ENCODE assay signal across 6 cellular contexts in genomic region chr1:45489379-45489778, GRCh38. TPM values are rescaled to one million over a fixed set of nuclear protein-coding genes. Genes with fewer than 3 reads are reported as not detected.
DNase-seq lines count a peak whose midpoint lies in the region; TF ChIP-seq lines count a peak whose summit lies in the region.
"Not testable (repeated sequence)": the region's sequence is repeated elsewhere in the genome, so short reads cannot be mapped to it uniquely, and the experiment has no call there.

No MANE protein-coding gene starts in this region.

- not testable (repeated sequence) for H2BK120ac ChIP-seq in H9 (ENCODE audit: low read depth, low read length, poor library complexity, severe bottlenecking)

- not testable (repeated sequence) for H3K36me3 Mint-ChIP-seq in H9 (ENCODE audit: insufficient read depth in 1 of 3, low read depth in 3 of 3); activated naive CD8-positive, alpha-beta T cell; stimulated activated naive CD8-positive, alpha-beta T cell treated with anti-CD3 and anti-CD28 coated beads, Interleukin-15, Interleukin-2, amounts not matched to agents 100 ng/mL and 50 ng/mL, for 24 hours (ENCODE audit: low read depth)

- not testable (repeated sequence) for H3K18ac ChIP-seq in H9 (ENCODE audit: insufficient read length, low read depth, low read length)

- not testable (repeated sequence) for H3K79me2 ChIP-seq in H9 (ENCODE audit: insufficient read depth, low read length)

- H2AK5ac ChIP-seq in H9 (ENCODE audit: insufficient read length, low read length), result not testable (repeated sequence)

- not testable (repeated sequence) for H3K27ac Mint-ChIP-seq in H9
- H3K27ac Mint-ChIP-seq in activated naive CD8-positive, alpha-beta T cell, result peak overlapping the region; percentile 7
- peak overlapping the region; percentile 52 for H3K27ac Mint-ChIP-seq in stimulated activated naive CD8-positive, alpha-beta T cell treated with anti-CD3 and anti-CD28 coated beads, Interleukin-15, Interleukin-2, amounts not matched to agents 100 ng/mL and 50 ng/mL, for 24 hours

- not testable (repeated sequence) for H3K9me3 ChIP-seq in H9 (ENCODE audit: control insufficient read depth, low read depth, low read length); iPS DF 6.9 (ENCODE audit: control insufficient read depth, insufficient read depth, low read length); skeletal muscle tissue (ENCODE audit: control insufficient read depth in 3 of 3, low read length in 3 of 3)

- not testable (repeated sequence) for H3K56ac ChIP-seq in H9 (ENCODE audit: insufficient read length, low read depth, low read length)

- not testable (repeated sequence) for H3K36me3 ChIP-seq in iPS DF 6.9 (ENCODE audit: control insufficient read depth, insufficient read depth, low read length); skeletal muscle tissue (ENCODE audit: control insufficient read depth in 3 of 3, insufficient read depth in 3 of 3, low read length in 3 of 3)

- H3T11ph ChIP-seq in H9 (ENCODE audit: low read length), result not testable (repeated sequence)

- H3K27me3 ChIP-seq in H9 (ENCODE audit: insufficient read depth, low read length); iPS DF 6.9 (ENCODE audit: control insufficient read depth, insufficient read depth, low read length); skeletal muscle tissue (ENCODE audit: control insufficient read depth in 3 of 3, insufficient read depth in 3 of 3, low read length in 3 of 3): not testable (repeated sequence)

- peak overlapping the region; percentile 95 for H3K4me2 ChIP-seq in H9 (ENCODE audit: insufficient read depth, insufficient read length, low read length)

- H2BK5ac ChIP-seq in H9 (ENCODE audit: insufficient read length, low read length), result not testable (repeated sequence)

- H3K9me3 Mint-ChIP-seq in H9; activated naive CD8-positive, alpha-beta T cell (ENCODE audit: low read depth); stimulated activated naive CD8-positive, alpha-beta T cell treated with anti-CD3 and anti-CD28 coated beads, Interleukin-15, Interleukin-2, amounts not matched to agents 100 ng/mL and 50 ng/mL, for 24 hours: not testable (repeated sequence)

- H4K8ac ChIP-seq in H9 (replicated peaks; ENCODE audit: insufficient read length, low read depth, low read length), result not testable (repeated sequence)

- H4K91ac ChIP-seq in H9 (ENCODE audit: insufficient read length, low read depth, low read length), result not testable (repeated sequence)

- H3K27me3 Mint-ChIP-seq in H9 (ENCODE audit: low read depth); activated naive CD8-positive, alpha-beta T cell; stimulated activated naive CD8-positive, alpha-beta T cell treated with anti-CD3 and anti-CD28 coated beads, Interleukin-15, Interleukin-2, amounts not matched to agents 100 ng/mL and 50 ng/mL, for 24 hours: not testable (repeated sequence)

- H3K9ac ChIP-seq in H9 (ENCODE audit: extremely low read depth, insufficient read length, low read length), result not testable (repeated sequence)
- H3K9ac ChIP-seq in skeletal muscle tissue (ENCODE audit: low read depth in 1 of 3, low read length in 3 of 3), result peak overlapping the region in 2 of 3 donors; percentile 93

- not testable (repeated sequence) for H3K4ac ChIP-seq in H9 (ENCODE audit: low read depth, low read length)

- not testable (repeated sequence) for H4K20me1 ChIP-seq in H9 (ENCODE audit: control insufficient read depth, insufficient read depth, insufficient read length)

- not testable (repeated sequence) for H3K4me3 Mint-ChIP-seq in H9
- H3K4me3 Mint-ChIP-seq in activated naive CD8-positive, alpha-beta T cell, result peak overlapping the region; percentile 14
- H3K4me3 Mint-ChIP-seq in stimulated activated naive CD8-positive, alpha-beta T cell treated with anti-CD3 and anti-CD28 coated beads, Interleukin-15, Interleukin-2, amounts not matched to agents 100 ng/mL and 50 ng/mL, for 24 hours, result peak overlapping the region; percentile 17

- TF ChIP-seq CTCF in H9 (conservative IDR thresholded peaks at IDR 0.05), result not testable (repeated sequence)

- no CpG with 5 or more reads among the region's 14 CpGs for WGBS in H9 (ENCODE audit: extremely low coverage, insufficient read length, low lambda C conversion rate)
- no CpG with 5 or more reads among the region's 14 CpGs for WGBS in iPS DF 6.9 (ENCODE audit: insufficient coverage, insufficient read length)

- not testable (repeated sequence) for H3K4me1 Mint-ChIP-seq in H9; activated naive CD8-positive, alpha-beta T cell (ENCODE audit: low read depth); stimulated activated naive CD8-positive, alpha-beta T cell treated with anti-CD3 and anti-CD28 coated beads, Interleukin-15, Interleukin-2, amounts not matched to agents 100 ng/mL and 50 ng/mL, for 24 hours (ENCODE audit: low read depth)

- not testable (repeated sequence) for H2BK15ac ChIP-seq in H9 (ENCODE audit: low read depth, low read length)

- H3K4me3 ChIP-seq in iPS DF 6.9 (ENCODE audit: low read length) (peak overlapping the region; percentile 9; the same call in 1 of the 2 replicates), skeletal muscle tissue (ENCODE audit: low read length in 3 of 3) (peak overlapping the region in 1 of 3 donors; percentile 97)

- not testable (repeated sequence) for H2BK20ac ChIP-seq in H9 (ENCODE audit: low read depth, low read length, poor library complexity, severe bottlenecking)

- H3K23me2 ChIP-seq in H9 (ENCODE audit: insufficient read length, low read depth, low read length, poor library complexity, severe bottlenecking), result peaks cover 10% of the 10 kb centered on the region

- H3K14ac ChIP-seq in H9 (ENCODE audit: insufficient read depth, low read length), result not testable (repeated sequence)

- not testable (repeated sequence) for H3K4me1 ChIP-seq in H9 (ENCODE audit: insufficient read depth, low read length); iPS DF 6.9 (ENCODE audit: control insufficient read depth, insufficient read depth, low read length)
- peaks cover 9 to 33% (median 10%) of the 10 kb centered on the region in 3 donors for H3K4me1 ChIP-seq in skeletal muscle tissue (ENCODE audit: control insufficient read depth in 3 of 3, insufficient read depth in 3 of 3, low read length in 3 of 3)

- not testable (repeated sequence) for H3K79me1 ChIP-seq in H9 (ENCODE audit: insufficient read depth, low read depth, low read length, poor library complexity, severe bottlenecking)

- H4K5ac ChIP-seq in H9 (ENCODE audit: insufficient read length, low read depth, low read length), result not testable (repeated sequence)

- H2AFZ ChIP-seq in H9 (ENCODE audit: low read length), result not testable (repeated sequence)

- not testable (repeated sequence) for H3K23ac ChIP-seq in H9 (ENCODE audit: insufficient read length, low read depth, low read length)

- H3K27ac ChIP-seq in H9 (ENCODE audit: insufficient read length, low read depth, low read length); iPS DF 6.9 (ENCODE audit: low read length); skeletal muscle tissue (ENCODE audit: low read depth, low read length): not testable (repeated sequence)

- not testable (repeated sequence) for DNase-seq in H9; iPS DF 6.9 (ENCODE audit: low read depth, low spot score)
- DNase-seq in activated CD4-positive, alpha-beta T cell treated with anti-CD3 and anti-CD28 coated beads for 24 hours (ENCODE audit: low read depth in 2 of 2), result peak; percentile 18 to 29

- not testable (repeated sequence) for H2BK12ac ChIP-seq in H9 (ENCODE audit: insufficient read length, low read depth, low read length)

RNA-seq across cellular contexts. Expression of gene TESK2, which starts 1.6 kb away (rescaled TPM):
- total RNA-seq in H9 (2021) (6.2 and 7.2 TPM in 2 replicates), skeletal muscle tissue (2.6 TPM)

RNA-seq across cellular contexts. Expression of gene CCDC163, which starts 10.5 kb away (rescaled TPM):
- total RNA-seq in H9 (2021) (1.4 and 2.4 TPM in 2 replicates), skeletal muscle tissue (not detected)

RNA-seq across cellular contexts. Expression of gene MMACHC, which starts 10.7 kb away (rescaled TPM):
- total RNA-seq in H9 (2021) (11.9 and 12.8 TPM in 2 replicates), skeletal muscle tissue (2.1 TPM)

RNA-seq across cellular contexts. Expression of gene PRDX1, which starts 32.3 kb away (rescaled TPM):
- 1,003 and 1,011 TPM in 2 replicates for total RNA-seq in H9 (2021)
- 213 TPM for total RNA-seq in skeletal muscle tissue
